ENCODE assay signal across 16 cellular contexts in the genomic region with DNA sequence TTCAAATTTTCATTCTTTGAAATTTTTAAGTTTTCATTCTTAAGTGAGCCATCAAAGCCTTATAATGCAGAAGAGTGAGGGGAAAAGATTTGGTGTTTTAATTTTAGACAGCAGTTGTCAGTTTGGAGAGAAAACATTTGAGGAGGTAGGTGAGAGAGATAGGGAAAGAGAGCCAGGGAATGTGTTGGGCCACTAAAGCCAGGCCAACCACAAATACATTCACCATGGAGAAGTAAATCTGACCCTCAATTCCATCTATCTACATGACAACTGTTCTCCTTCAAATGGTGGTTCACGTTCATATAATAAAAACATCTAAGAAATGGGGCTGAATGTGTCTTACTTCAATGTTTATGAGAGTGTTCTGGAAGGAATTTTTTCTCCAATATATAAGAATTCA.
DNase-seq lines count a peak whose midpoint lies in the region; ATAC-seq and TF ChIP-seq lines count a peak whose summit lies in the region.
"Had no signal": no experiment of that assay in that cellular context is flagged by ENCODE, and none has a peak within 500 bp of the region (broad histone marks: within the 10 kb centered on the region; RNA-seq: fewer than 3 reads in every experiment).

No MANE protein-coding gene starts in this region.

- H3K27me3 Mint-ChIP-seq in GM23338 (ENCODE audit: insufficient read depth, low read depth, poor library complexity) (no peaks in the 10 kb centered on the region), nephron progenitor cell (ENCODE audit: low read depth, poor library complexity) (no peaks in the 10 kb centered on the region)
- H3K27me3 Mint-ChIP-seq: CD4-positive, CD25-positive, alpha-beta regulatory T cell; CD8-positive, alpha-beta memory T cell had no signal

- no peak overlapping the region for H3K4me3 Mint-ChIP-seq in GM23338
- H3K4me3 Mint-ChIP-seq in nephron progenitor cell = no peak overlapping the region
- H3K4me3 Mint-ChIP-seq: CD4-positive, CD25-positive, alpha-beta regulatory T cell; CD8-positive, alpha-beta memory T cell had no signal

- no peaks in the 10 kb centered on the region for H3K27me3 ChIP-seq in GM23338 (ENCODE audit: insufficient read depth)
- H3K27me3 ChIP-seq in right atrium auricular region = no peaks in the 10 kb centered on the region
- no peaks in the 10 kb centered on the region for H3K27me3 ChIP-seq in stomach smooth muscle (ENCODE audit: control insufficient read depth in 1 of 2, insufficient read depth in 2 of 2, low read length in 2 of 2)
- H3K27me3 ChIP-seq: BE2C had no signal

- H3K4me3 ChIP-seq in GM23338 (no peak overlapping the region), right atrium auricular region (no peak overlapping the region), stomach smooth muscle (ENCODE audit: low read length in 2 of 2) (no peak overlapping the region)
- H3K4me3 ChIP-seq: GM12878, HAP-1 had no signal

- no peak for ATAC-seq in GM23338
- no peak for ATAC-seq in GM18861 (IDR thresholded peaks at IDR 0.05; ENCODE audit: unreplicated experiment)
- no peak for ATAC-seq in HG02840 (IDR thresholded peaks at IDR 0.05; ENCODE audit: low FRiP score, unreplicated experiment)
- ATAC-seq: GM12878 had no signal

- no peak overlapping the region for H3K9ac ChIP-seq in stomach smooth muscle (ENCODE audit: low read length in 2 of 2)

- no peaks in the 10 kb centered on the region for H3F3A ChIP-seq in GM23338 (replicated peaks; ENCODE audit: low read depth)

- H4K20me1 ChIP-seq in GM23338 (replicated peaks; ENCODE audit: insufficient read depth) = no peaks in the 10 kb centered on the region

- H3K27ac ChIP-seq in GM23338 (ENCODE audit: low read depth) (no peak overlapping the region), right atrium auricular region (peak overlapping the region; percentile 67 to 70), stomach smooth muscle (ENCODE audit: low read length) (peak overlapping the region; percentile 46)

- peaks cover 8% of the 10 kb centered on the region; the same call in 2 of the 3 replicates for H3K4me1 Mint-ChIP-seq in GM23338
- peaks cover 33% of the 10 kb centered on the region for H3K4me1 Mint-ChIP-seq in nephron progenitor cell
- H3K4me1 Mint-ChIP-seq: CD4-positive, CD25-positive, alpha-beta regulatory T cell; CD8-positive, alpha-beta memory T cell had no signal

- peak overlapping the region; percentile 33 for H2AFZ ChIP-seq in GM23338

- TF ChIP-seq CTCF in GM23338 (conservative IDR thresholded peaks at IDR 0.05; ENCODE audit: low read depth in 2 of 2) (no peak), right atrium auricular region (IDR thresholded peaks at IDR 0.05) (no peak), nephron progenitor cell (IDR thresholded peaks at IDR 0.05) (no peak)

- H3K9me3 ChIP-seq in right atrium auricular region = no peaks in the 10 kb centered on the region
- no peaks in the 10 kb centered on the region for H3K9me3 ChIP-seq in stomach smooth muscle (ENCODE audit: control insufficient read depth in 2 of 2, low read length in 2 of 2)
- H3K9me3 ChIP-seq: BE2C, HAP-1 had no signal

- DNase-seq in GM23338 (ENCODE audit: low spot score) (no peak), right atrium auricular region (ENCODE audit: low spot score) (no peak), nephron progenitor cell (no peak)
- DNase-seq: ACHN; BE2C; C1 segment of cervical spinal cord; CD4-positive, CD25-positive, alpha-beta regulatory T cell; CD8-positive, alpha-beta memory T cell; DMS 273 treated with DMSO at 0.1 percent for 48 hours; DND-41; EL had no signal

- H3K4me1 ChIP-seq in GM23338 (ENCODE audit: insufficient read depth) (peaks cover 8% of the 10 kb centered on the region; the same call in 1 of the 2 replicates), right atrium auricular region (peaks cover 0 to 8% of the 10 kb centered on the region in 2 donors), stomach smooth muscle (ENCODE audit: control insufficient read depth, insufficient read depth, low read length) (no peaks in the 10 kb centered on the region)
- H3K4me1 ChIP-seq: BE2C, HAP-1 had no signal

- no peaks in the 10 kb centered on the region for H3K9me3 Mint-ChIP-seq in GM23338
- H3K9me3 Mint-ChIP-seq in nephron progenitor cell = no peaks in the 10 kb centered on the region

- no peak overlapping the region for H3K4me2 ChIP-seq in GM23338

- 0 out of 2 replicates have a peak, but pooled peaks cover 5% of the 10 kb centered on the region for H3K9me2 ChIP-seq in GM23338 (ENCODE audit: insufficient read depth)

- no peaks in the 10 kb centered on the region for H3K79me2 ChIP-seq in GM23338 (replicated peaks; ENCODE audit: insufficient read depth)

- H3K27ac Mint-ChIP-seq in GM23338 (no peak overlapping the region), nephron progenitor cell (peak overlapping the region; percentile 95)
- H3K27ac Mint-ChIP-seq: CD4-positive, CD25-positive, alpha-beta regulatory T cell; CD8-positive, alpha-beta memory T cell had no signal

- H3K36me3 ChIP-seq in GM23338 (ENCODE audit: insufficient read depth) = no peaks in the 10 kb centered on the region; the same call in 1 of the 2 replicates
- no peaks in the 10 kb centered on the region for H3K36me3 ChIP-seq in right atrium auricular region
- no peaks in the 10 kb centered on the region for H3K36me3 ChIP-seq in stomach smooth muscle (ENCODE audit: control insufficient read depth in 2 of 2, insufficient read depth in 2 of 2, low read length in 2 of 2)
- H3K36me3 ChIP-seq: BE2C, HAP-1 had no signal

- H3K36me3 Mint-ChIP-seq in GM23338 (ENCODE audit: low read depth) = no peaks in the 10 kb centered on the region
- no peaks in the 10 kb centered on the region for H3K36me3 Mint-ChIP-seq in nephron progenitor cell (ENCODE audit: low read depth)
- H3K36me3 Mint-ChIP-seq: CD4-positive, CD25-positive, alpha-beta regulatory T cell; CD8-positive, alpha-beta memory T cell had no signal

TF ChIP-seq in GM23338, 12 proteins besides CTCF, POLR2A, EP300 and RAD21 (continues in another document):
- TF ChIP-seq NANOG (IDR thresholded peaks at IDR 0.05; ENCODE audit: borderline replicate concordance) (no peak), JUNB (IDR thresholded peaks at IDR 0.05; ENCODE audit: unreplicated experiment) (no peak), STAT1 (IDR thresholded peaks at IDR 0.05; ENCODE audit: unreplicated experiment) (no peak), POLR2AphosphoS5 (IDR thresholded peaks at IDR 0.05; ENCODE audit: low read depth) (no peak), CREB1 (CRISPR knock-in tag; IDR thresholded peaks at IDR 0.05; ENCODE audit: low read depth) (no peak), ZNF331 (CRISPR knock-in tag; IDR thresholded peaks at IDR 0.05; ENCODE audit: low read depth) (no peak), EZH2 (IDR thresholded peaks at IDR 0.05; ENCODE audit: low read depth, unreplicated experiment) (no peak), ZNF114 (CRISPR knock-in tag; IDR thresholded peaks at IDR 0.05) (no peak), EZH2phosphoT487 (IDR thresholded peaks at IDR 0.05; ENCODE audit: unreplicated experiment) (no peak)
- TF ChIP-seq, protein P1, sequence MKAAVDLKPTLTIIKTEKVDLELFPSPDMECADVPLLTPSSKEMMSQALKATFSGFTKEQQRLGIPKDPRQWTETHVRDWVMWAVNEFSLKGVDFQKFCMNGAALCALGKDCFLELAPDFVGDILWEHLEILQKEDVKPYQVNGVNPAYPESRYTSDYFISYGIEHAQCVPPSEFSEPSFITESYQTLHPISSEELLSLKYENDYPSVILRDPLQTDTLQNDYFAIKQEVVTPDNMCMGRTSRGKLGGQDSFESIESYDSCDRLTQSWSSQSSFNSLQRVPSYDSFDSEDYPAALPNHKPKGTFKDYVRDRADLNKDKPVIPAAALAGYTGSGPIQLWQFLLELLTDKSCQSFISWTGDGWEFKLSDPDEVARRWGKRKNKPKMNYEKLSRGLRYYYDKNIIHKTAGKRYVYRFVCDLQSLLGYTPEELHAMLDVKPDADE (IDR thresholded peaks at IDR 0.05) = no peak
- TF ChIP-seq, protein P2, sequence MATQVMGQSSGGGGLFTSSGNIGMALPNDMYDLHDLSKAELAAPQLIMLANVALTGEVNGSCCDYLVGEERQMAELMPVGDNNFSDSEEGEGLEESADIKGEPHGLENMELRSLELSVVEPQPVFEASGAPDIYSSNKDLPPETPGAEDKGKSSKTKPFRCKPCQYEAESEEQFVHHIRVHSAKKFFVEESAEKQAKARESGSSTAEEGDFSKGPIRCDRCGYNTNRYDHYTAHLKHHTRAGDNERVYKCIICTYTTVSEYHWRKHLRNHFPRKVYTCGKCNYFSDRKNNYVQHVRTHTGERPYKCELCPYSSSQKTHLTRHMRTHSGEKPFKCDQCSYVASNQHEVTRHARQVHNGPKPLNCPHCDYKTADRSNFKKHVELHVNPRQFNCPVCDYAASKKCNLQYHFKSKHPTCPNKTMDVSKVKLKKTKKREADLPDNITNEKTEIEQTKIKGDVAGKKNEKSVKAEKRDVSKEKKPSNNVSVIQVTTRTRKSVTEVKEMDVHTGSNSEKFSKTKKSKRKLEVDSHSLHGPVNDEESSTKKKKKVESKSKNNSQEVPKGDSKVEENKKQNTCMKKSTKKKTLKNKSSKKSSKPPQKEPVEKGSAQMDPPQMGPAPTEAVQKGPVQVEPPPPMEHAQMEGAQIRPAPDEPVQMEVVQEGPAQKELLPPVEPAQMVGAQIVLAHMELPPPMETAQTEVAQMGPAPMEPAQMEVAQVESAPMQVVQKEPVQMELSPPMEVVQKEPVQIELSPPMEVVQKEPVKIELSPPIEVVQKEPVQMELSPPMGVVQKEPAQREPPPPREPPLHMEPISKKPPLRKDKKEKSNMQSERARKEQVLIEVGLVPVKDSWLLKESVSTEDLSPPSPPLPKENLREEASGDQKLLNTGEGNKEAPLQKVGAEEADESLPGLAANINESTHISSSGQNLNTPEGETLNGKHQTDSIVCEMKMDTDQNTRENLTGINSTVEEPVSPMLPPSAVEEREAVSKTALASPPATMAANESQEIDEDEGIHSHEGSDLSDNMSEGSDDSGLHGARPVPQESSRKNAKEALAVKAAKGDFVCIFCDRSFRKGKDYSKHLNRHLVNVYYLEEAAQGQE (IDR thresholded peaks at IDR 0.05; ENCODE audit: unreplicated experiment) = no peak
